Comparison of ENCODE assay signal across 16 cellular contexts in genomic region chr10:8037199-8037801, GRCh38. TPM values are rescaled to one million over a fixed set of nuclear protein-coding genes. Genes with fewer than 3 reads are reported as not detected.
DNase-seq lines count a peak whose midpoint lies in the region; ATAC-seq, FAIRE-seq and TF ChIP-seq lines count a peak whose summit lies in the region.
"Had no signal": no experiment of that assay in that cellular context is flagged by ENCODE, and none has a peak within 500 bp of the region (broad histone marks: within the 10 kb centered on the region; RNA-seq: fewer than 3 reads in every experiment).

No MANE protein-coding gene starts in this region.

- H2BK120ac ChIP-seq in H1 (replicated peaks; ENCODE audit: low read depth, low read length), result no peak overlapping the region
- no peak overlapping the region for H2BK120ac ChIP-seq in trophoblast cell (ENCODE audit: insufficient read depth, low read length, poor library complexity)

- no peak for TF ChIP-seq POLR2A in H1 (IDR thresholded peaks at IDR 0.05; ENCODE audit: control extremely low read depth in 1 of 2, low read depth in 2 of 2, low read length in 2 of 2)

- H2BK12ac ChIP-seq in H1 (ENCODE audit: low read depth, low read length) (no peak overlapping the region), trophoblast cell (ENCODE audit: low read length) (no peak overlapping the region)

- WGBS in H1 (ENCODE audit: extremely low coverage in 1 of 2, insufficient coverage in 1 of 2, insufficient read length in 1 of 2, insufficient replicate concordance in 2 of 2, low coverage in 1 of 2, low lambda C conversion rate in 2 of 2, missing lambda C conversion rate in 1 of 2), 2 experiments, result 6% methylated on average over 30 of the region's 32 CpGs; no CpG with 5 or more reads in 1 of the 2 experiments
- no CpG with 5 or more reads among the region's 32 CpGs for WGBS in trophoblast cell (ENCODE audit: extremely low coverage, insufficient coverage, insufficient read length)

- H4K8ac ChIP-seq in H1 (ENCODE audit: extremely low read depth, insufficient read depth, low read length), result no peak overlapping the region
- no peak overlapping the region for H4K8ac ChIP-seq in trophoblast cell (ENCODE audit: low read depth, low read length)

- H3K9me3 ChIP-seq in HUES6 (ENCODE audit: control insufficient read depth, insufficient read depth, low read depth, low read length), result no peaks in the 10 kb centered on the region
- no peaks in the 10 kb centered on the region for H3K9me3 ChIP-seq in H1 (ENCODE audit: insufficient read depth in 2 of 2, low read depth in 1 of 2, low read length in 1 of 2)
- H3K9me3 ChIP-seq in trophoblast cell (ENCODE audit: insufficient read depth, low read depth, low read length), result peaks cover 4% of the 10 kb centered on the region
- no peaks in the 10 kb centered on the region for H3K9me3 ChIP-seq in upper lobe of right lung
- H3K9me3 ChIP-seq: left ventricle myocardium inferior had no signal

- H4K5ac ChIP-seq in H1 (ENCODE audit: insufficient read length, low read depth, low read length), result no peak overlapping the region

- H3K36me3 ChIP-seq in HUES6 (ENCODE audit: control insufficient read depth, insufficient read depth, low read length) (no peaks in the 10 kb centered on the region), H1 (ENCODE audit: control insufficient read depth in 2 of 4, insufficient read depth in 4 of 4, low read length in 3 of 4) (peaks cover 0 to 2% (median 0%) of the 10 kb centered on the region in 4 experiments; a peak in 1 of 8 replicates), trophoblast cell (ENCODE audit: control insufficient read depth in 1 of 2, insufficient read depth in 2 of 2, low read length in 2 of 2) (no peaks in the 10 kb centered on the region), upper lobe of right lung (no peaks in the 10 kb centered on the region)
- H3K36me3 ChIP-seq: left ventricle myocardium inferior had no signal

- no peak for FAIRE-seq in H1 (lab: Jason Lieb, UNC)
- FAIRE-seq: RCC 7860 had no signal

- no peak overlapping the region for H2BK15ac ChIP-seq in H1 (ENCODE audit: low read length)

- no peak overlapping the region for H2BK5ac ChIP-seq in H1 (ENCODE audit: low read depth, low read length)
- no peak overlapping the region for H2BK5ac ChIP-seq in trophoblast cell (ENCODE audit: low read depth, low read length, poor library complexity)

- H3K18ac ChIP-seq in H1 (ENCODE audit: extremely low read depth, low read length), result no peak overlapping the region
- no peak overlapping the region for H3K18ac ChIP-seq in trophoblast cell (ENCODE audit: low read length)

- POLR2A ChIA-PET in H1 (lab: Charles Lee; ENCODE audit: partially characterized antibody), result interaction anchor here (0.9 to 1.2 kb wide), 3 partner anchors 12 to 26 kb away, joined by 4 read pairs; no protein-coding TSS in a partner anchor

- no peak overlapping the region for H3K27ac ChIP-seq in HUES6 (ENCODE audit: low read depth, low read length)
- H3K27ac ChIP-seq in H1 (ENCODE audit: low read depth, low read length), result no peak overlapping the region
- H3K27ac ChIP-seq in trophoblast cell (ENCODE audit: low read depth, low read length), result no peak overlapping the region
- H3K27ac ChIP-seq in upper lobe of right lung, result no peak overlapping the region
- H3K27ac ChIP-seq: left ventricle myocardium inferior had no signal

- H3K4ac ChIP-seq in H1 (replicated peaks; ENCODE audit: insufficient read length, low read depth, low read length), result no peak overlapping the region
- no peak overlapping the region for H3K4ac ChIP-seq in trophoblast cell (ENCODE audit: low read depth, low read length)

- no peak overlapping the region for H4K91ac ChIP-seq in H1 (replicated peaks; ENCODE audit: insufficient read length, low read length)
- no peak overlapping the region for H4K91ac ChIP-seq in trophoblast cell (ENCODE audit: low read depth, low read length)

- no peak for TF ChIP-seq CTCF in H1 (IDR thresholded peaks at IDR 0.05; ENCODE audit: control extremely low read depth in 1 of 3, insufficient read depth in 1 of 3, low read depth in 1 of 3, low read length in 3 of 3)
- TF ChIP-seq CTCF in upper lobe of right lung (IDR thresholded peaks at IDR 0.05), result no peak

- no peaks in the 10 kb centered on the region for H3K9me3 Mint-ChIP-seq in T-helper 1 cell treated with Interleukin-12 subunit alpha and Interleukin-12 subunit beta and Interleukin-4 antibody, amounts not matched to agents 30 μg/mL and 1 μg/mL, for 36 hours

- H3K79me2 ChIP-seq in H1 (ENCODE audit: control insufficient read depth in 1 of 2, insufficient read depth in 2 of 2, low read length in 2 of 2), result no peaks in the 10 kb centered on the region
- no peaks in the 10 kb centered on the region for H3K79me2 ChIP-seq in trophoblast cell (ENCODE audit: control insufficient read depth, insufficient read depth, low read length, poor library complexity)

- H3K4me3 ChIP-seq in HUES6 (ENCODE audit: low read depth, low read length) (peak overlapping the region; percentile 15; the same call in 1 of the 2 replicates), H1 (ENCODE audit: extremely low read depth in 1 of 4, insufficient read depth in 2 of 4, low read depth in 3 of 4, low read length in 4 of 4) (peak overlapping the region in 1 of 4 experiments; percentile 26; a peak in 1 of 8 replicates), trophoblast cell (ENCODE audit: low read depth, low read length) (no peak overlapping the region), upper lobe of right lung (no peak overlapping the region)
- H3K4me3 ChIP-seq: left ventricle myocardium inferior had no signal

- peak overlapping the region; percentile 10 to 74; a peak in 1 of 4 replicates for H3K4me2 ChIP-seq in H1 (ENCODE audit: insufficient read depth in 1 of 2, low read depth in 2 of 2, low read length in 2 of 2)
- peak overlapping the region; percentile 30 for H3K4me2 ChIP-seq in trophoblast cell (ENCODE audit: low read length)

- intact Hi-C loops in upper lobe of right lung (cut with DNase I), result no loop called here

- H3K4me1 Mint-ChIP-seq in T-helper 1 cell treated with Interleukin-12 subunit alpha and Interleukin-12 subunit beta and Interleukin-4 antibody, amounts not matched to agents 30 μg/mL and 1 μg/mL, for 36 hours (ENCODE audit: low read depth), result peaks cover 17% of the 10 kb centered on the region

- H3K27me3 ChIP-seq in HUES6 (ENCODE audit: control insufficient read depth, insufficient read depth, low read length) (peaks cover 100% of the 10 kb centered on the region), H1 (replicated peaks in 1 of 4; ENCODE audit: control insufficient read depth in 3 of 4, extremely low read depth in 1 of 4, insufficient read depth in 3 of 4, low read length in 3 of 4) (peaks cover 78 to 100% (median 100%) of the 10 kb centered on the region in 4 experiments), trophoblast cell (ENCODE audit: insufficient read depth, low read length) (peaks cover 75% of the 10 kb centered on the region), upper lobe of right lung (peaks cover 100% of the 10 kb centered on the region)

- no peaks in the 10 kb centered on the region; the same call in 1 of the 2 replicates for H3K79me1 ChIP-seq in H1 (ENCODE audit: low read depth, low read length)
- H3K79me1 ChIP-seq in trophoblast cell (ENCODE audit: low read length), result no peaks in the 10 kb centered on the region

- no peaks in the 10 kb centered on the region; the same call in 1 of the 2 replicates for H3K23me2 ChIP-seq in H1 (ENCODE audit: low read depth, low read length)

- no peak for ATAC-seq in upper lobe of right lung

- H4K20me1 ChIP-seq in H1 (replicated peaks in 1 of 2; ENCODE audit: control insufficient read depth in 1 of 2, insufficient read depth in 2 of 2, low read length in 2 of 2), result peaks cover 15 to 28% of the 10 kb centered on the region in 2 experiments

- no peak for TF ChIP-seq RAD21 in H1 (IDR thresholded peaks at IDR 0.05 in 1 of 2, conservative IDR thresholded peaks at IDR 0.05 in 1 of 2; ENCODE audit: low read depth in 2 of 2, low read length in 2 of 2)

- H2AK5ac ChIP-seq in H1 (ENCODE audit: low read depth, low read length), result 0 out of 2 replicates have a peak overlapping the region, but pooled peaks have one; percentile 65
- H2AK5ac ChIP-seq in trophoblast cell (ENCODE audit: low read length), result no peak overlapping the region

- H3K23ac ChIP-seq in H1 (ENCODE audit: insufficient read length), result no peak overlapping the region
- H3K23ac ChIP-seq in trophoblast cell (ENCODE audit: low read length), result no peak overlapping the region

- no peak for TF ChIP-seq EP300 in H1 (IDR thresholded peaks at IDR 0.05; ENCODE audit: borderline replicate concordance in 1 of 2, low read depth in 2 of 2, low read length in 2 of 2)

- H3K56ac ChIP-seq in H1 (replicated peaks; ENCODE audit: insufficient read length, low read depth, low read length), result no peak overlapping the region

- CTCF ChIA-PET in H1 (lab: Charles Lee; ENCODE audit: partially characterized antibody), result interaction anchor here (0.9 to 1.3 kb wide), 2 partner anchors 11 to 161 kb away, joined by 3 to 4 read pairs; no protein-coding TSS in a partner anchor

- DNase-seq in T-helper 1 cell, result no peak
- DNase-seq in H1 (ENCODE audit: low read depth in 1 of 2, low spot score in 2 of 2), result peak in 1 of 2 experiments; percentile 52
- peak in 1 of 2 donors; percentile 22 for DNase-seq in trophoblast cell
- DNase-seq in upper lobe of right lung, result no peak
- DNase-seq in SKM-1 treated with dmso at 0.1 percent for 144 hours (lab: John Stamatoyannopoulos, UW; ENCODE audit: unreplicated experiment), result no peak
- no peak for DNase-seq in NCI-H2081 treated with DMSO at 0.1 percent for 48 hours (lab: John Stamatoyannopoulos, UW)
- DNase-seq: amniotic stem cell, hypothalamus, Kasumi-1, left ventricle myocardium inferior, NCI-H146 had no signal

- H3K27me3 Mint-ChIP-seq in T-helper 1 cell treated with Interleukin-12 subunit alpha and Interleukin-12 subunit beta and Interleukin-4 antibody, amounts not matched to agents 30 μg/mL and 1 μg/mL, for 36 hours (ENCODE audit: low read depth), result peaks cover 84% of the 10 kb centered on the region

- H3K36me3 Mint-ChIP-seq in T-helper 1 cell treated with Interleukin-12 subunit alpha and Interleukin-12 subunit beta and Interleukin-4 antibody, amounts not matched to agents 30 μg/mL and 1 μg/mL, for 36 hours (ENCODE audit: low read depth), result peaks cover 3% of the 10 kb centered on the region

- H3K4me1 ChIP-seq in HUES6 (ENCODE audit: control insufficient read depth, insufficient read depth, low read length), result peaks cover 34% of the 10 kb centered on the region
- peaks cover 7 to 22% (median 13%) of the 10 kb centered on the region in 4 experiments for H3K4me1 ChIP-seq in H1 (replicated peaks in 1 of 4; ENCODE audit: control insufficient read depth in 3 of 4, insufficient read depth in 4 of 4, low read length in 3 of 4)
- H3K4me1 ChIP-seq in trophoblast cell (ENCODE audit: control insufficient read depth in 1 of 2, insufficient read depth in 2 of 2, low read length in 2 of 2), result peaks cover 14 to 20% of the 10 kb centered on the region in 2 experiments
- H3K4me1 ChIP-seq in upper lobe of right lung, result peaks cover 16% of the 10 kb centered on the region

- peak overlapping the region; percentile 69 for H3K27ac Mint-ChIP-seq in T-helper 1 cell treated with Interleukin-12 subunit alpha and Interleukin-12 subunit beta and Interleukin-4 antibody, amounts not matched to agents 30 μg/mL and 1 μg/mL, for 36 hours

- H3K14ac ChIP-seq in H1 (ENCODE audit: insufficient read length) (no peak overlapping the region), trophoblast cell (ENCODE audit: low read length) (no peak overlapping the region)

- H2AFZ ChIP-seq in H1 (ENCODE audit: low read length), result no peak overlapping the region
- peak overlapping the region; percentile 52 for H2AFZ ChIP-seq in trophoblast cell (ENCODE audit: insufficient read depth, low read length, poor library complexity)

- no peak overlapping the region for H4K12ac ChIP-seq in trophoblast cell (ENCODE audit: low read depth, low read length)

- no peak overlapping the region for H3K4me3 Mint-ChIP-seq in T-helper 1 cell treated with Interleukin-12 subunit alpha and Interleukin-12 subunit beta and Interleukin-4 antibody, amounts not matched to agents 30 μg/mL and 1 μg/mL, for 36 hours

- H3K9ac ChIP-seq in HUES6 (ENCODE audit: low read length), result no peak overlapping the region
- no peak overlapping the region for H3K9ac ChIP-seq in H1 (replicated peaks in 1 of 4; ENCODE audit: extremely low read depth in 1 of 4, low read depth in 3 of 4, low read length in 3 of 4)
- H3K9ac ChIP-seq in trophoblast cell (ENCODE audit: low read length), result no peak overlapping the region

- H2BK20ac ChIP-seq in H1 (ENCODE audit: low read length), result no peak overlapping the region

RNA-seq across cellular contexts. Expression of gene GATA3, which starts 17.2 kb away (rescaled TPM):
- total RNA-seq in H1 (2021; fragmentation: NEBNext Ultra II Directional; extraction: Animal tissue kit (Norgen Biotek cat#: 25700)), result 0.43 and 0.80 TPM in 2 replicates
- 0.02 and 0.11 TPM in 2 replicates for polyA plus RNA-seq in H1 (2011; rRNA removed)
- 0.06 TPM for polyA plus RNA-seq in H1 (2011; cell fraction: cytosol; rRNA removed)
- polyA plus RNA-seq in H1 (2011; cell fraction: nucleus; rRNA removed), result 0.04 TPM
- polyA plus RNA-seq in H1 (2012, experiment 1 of 2), result 0.13 to 0.23 TPM (median 0.18 TPM) in 3 of 4 replicates, not detected in the other
- 0.21 TPM for polyA plus RNA-seq in H1 (2012, experiment 2 of 2)
- 0.30 TPM for polyA plus RNA-seq in H1 (2013, experiment 1 of 2)
- polyA plus RNA-seq in H1 (2013, experiment 2 of 2), result 0.29 TPM
- not detected in 2 replicates for polyA minus RNA-seq in H1 (2011; rRNA and poly(A)+ RNA removed)
- polyA minus RNA-seq in H1 (2011; cell fraction: cytosol; rRNA and poly(A)+ RNA removed), result not detected
- polyA minus RNA-seq in H1 (2011; cell fraction: nucleus; rRNA and poly(A)+ RNA removed), result not detected
- polyA plus RNA-seq in trophoblast cell (2013), result 366 and 392 TPM in 2 replicates
- total RNA-seq in upper lobe of right lung, result 3.2 TPM
- total RNA-seq: fibroblast of lung, G401 had no signal
- polyA plus RNA-seq: fibroblast of lung had no signal
